In the genomic region with DNA sequence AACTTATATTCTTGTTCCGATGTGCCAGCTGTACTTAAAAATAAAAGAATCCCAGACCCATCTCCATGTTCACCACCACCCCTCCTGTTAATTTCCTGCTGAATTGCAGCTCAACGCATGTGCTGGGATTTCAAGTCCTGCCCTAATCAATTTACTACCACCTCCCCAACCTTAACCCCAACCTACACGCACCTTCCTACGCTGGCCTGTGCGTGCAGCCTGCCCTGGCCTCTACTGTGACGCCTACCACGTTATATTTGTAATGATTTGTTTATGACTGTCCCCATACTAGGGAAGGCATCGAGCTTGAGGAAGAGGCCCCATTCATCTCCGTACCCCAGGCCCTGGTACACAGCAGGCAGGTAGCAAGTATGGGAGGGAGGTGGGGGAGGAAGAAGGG, we compare ENCODE assay signal across 19 cellular contexts.
"Had no signal": no experiment of that assay in that cellular context is flagged by ENCODE, and none has a peak within 500 bp of the region (broad histone marks: within the 10 kb centered on the region; RNA-seq: fewer than 3 reads in every experiment).

No MANE protein-coding gene starts in this region.

- H3K9me3 ChIP-seq: esophagus muscularis mucosa, gastroesophageal sphincter, vagina had no signal

- H3K4me3 ChIP-seq: esophagus muscularis mucosa, gastroesophageal sphincter, lung, vagina had no signal

- H3K36me3 ChIP-seq: vagina had no signal

- ATAC-seq: activated naive CD4-positive, alpha-beta T cell treated with anti-CD3 and anti-CD28 coated beads, Interleukin-2, amount 50 U/mL, for 72 hours; gastroesophageal sphincter; left lobe of liver; naive thymus-derived CD8-positive, alpha-beta T cell had no signal

- FAIRE-seq: colon, endothelial cell of umbilical vein, TTC549 had no signal

- H3K27me3 ChIP-seq: esophagus muscularis mucosa, gastroesophageal sphincter, vagina had no signal

- DNase-seq: activated gamma-delta T cell treated with Interleukin-2 at 50 U/mL for 16 hours; activated T-cell treated with anti-CD3 and anti-CD28 coated beads, Interleukin-2, amount 50 U/mL, for 1 hour; effector memory CD4-positive, alpha-beta T cell; islet precursor cell; naive thymus-derived CD8-positive, alpha-beta T cell; right cardiac atrium; stimulated activated CD4-positive, alpha-beta T cell treated with anti-CD3 and anti-CD28 coated beads, Interleukin-12 subunit alpha, Interleukin-12 subunit beta, amount 100 ng/mL, for 4 hours; stimulated activated CD4-positive, alpha-beta T cell treated with anti-CD3 and anti-CD28 coated beads, Interleukin-4, amount 100 ng/mL, for 4 hours; T-helper 1 cell; trophoblast cell had no signal

- H3K27ac ChIP-seq: gastroesophageal sphincter, vagina had no signal
